ENCODE assay signal across 5 cellular contexts in genomic region chr6:14782921-14783464, GRCh38.
DNase-seq lines count a peak whose midpoint lies in the region; ATAC-seq, FAIRE-seq and TF ChIP-seq lines count a peak whose summit lies in the region.
"Not testable (repeated sequence)": the region's sequence is repeated elsewhere in the genome, so short reads cannot be mapped to it uniquely, and the experiment has no call there.

No MANE protein-coding gene starts in this region.

- ATAC-seq in GM23338, WTC11: not testable (repeated sequence)

- not testable (repeated sequence) for H3K23me2 ChIP-seq in H1 (ENCODE audit: low read depth, low read length)

- not testable (repeated sequence) for DNase-seq in GM23338 (ENCODE audit: low spot score); WTC11 (ENCODE audit: low spot score); H1 (ENCODE audit: low read depth in 1 of 2, low spot score in 2 of 2); mesenchymal stem cell
- peak; percentile 64 for DNase-seq in testis

- CTCF ChIA-PET in WTC11 (lab: Charles Lee): not testable (repeated sequence)
- CTCF ChIA-PET in H1 (lab: Charles Lee; ENCODE audit: partially characterized antibody): interaction anchor here (0.8 to 1.4 kb wide), 2 partner anchors 15 to 65 kb away, joined by 3 to 5 read pairs; no protein-coding TSS in a partner anchor

- not testable (repeated sequence) for TF ChIP-seq EP300 in H1 (IDR thresholded peaks at IDR 0.05; ENCODE audit: borderline replicate concordance in 1 of 2, low read depth in 2 of 2, low read length in 2 of 2)

- not testable (repeated sequence) for H4K8ac ChIP-seq in H1 (ENCODE audit: extremely low read depth, insufficient read depth, low read length); mesenchymal stem cell (ENCODE audit: low read length)

- TF ChIP-seq RAD21 in H1 (IDR thresholded peaks at IDR 0.05 in 1 of 2, conservative IDR thresholded peaks at IDR 0.05 in 1 of 2; ENCODE audit: low read depth in 2 of 2, low read length in 2 of 2): not testable (repeated sequence)

- peaks cover 10% of the 10 kb centered on the region; the same call in 1 of the 2 replicates for H3F3A ChIP-seq in GM23338 (replicated peaks; ENCODE audit: low read depth)

- H4K5ac ChIP-seq in H1 (ENCODE audit: insufficient read length, low read depth, low read length): not testable (repeated sequence)

- 0 out of 2 replicates have a peak overlapping the region, but pooled peaks have one; percentile 8 for H2BK15ac ChIP-seq in H1 (ENCODE audit: low read length)
- peak overlapping the region; percentile 67 for H2BK15ac ChIP-seq in mesenchymal stem cell (ENCODE audit: low read depth, poor library complexity, severe bottlenecking)

- H3K27me3 Mint-ChIP-seq in GM23338 (ENCODE audit: insufficient read depth, low read depth, poor library complexity): peaks cover 15% of the 10 kb centered on the region
- not testable (repeated sequence) for H3K27me3 Mint-ChIP-seq in WTC11 (ENCODE audit: low read depth)

- H3K4me2 ChIP-seq in GM23338; H1 (ENCODE audit: insufficient read depth in 1 of 2, low read depth in 2 of 2, low read length in 2 of 2); mesenchymal stem cell (ENCODE audit: low read length, poor library complexity, severe bottlenecking): not testable (repeated sequence)

- peak overlapping the region; percentile 99; the same call in 1 of the 2 replicates for H3K27ac ChIP-seq in GM23338 (ENCODE audit: low read depth)
- not testable (repeated sequence) for H3K27ac ChIP-seq in H1 (ENCODE audit: low read depth, low read length); mesenchymal stem cell (ENCODE audit: low read length, poor library complexity, severe bottlenecking); testis

- not testable (repeated sequence) for H3K4ac ChIP-seq in H1 (replicated peaks; ENCODE audit: insufficient read length, low read depth, low read length); mesenchymal stem cell (ENCODE audit: low read depth in 1 of 2, low read length in 2 of 2)

- H4K20me1 ChIP-seq in GM23338 (replicated peaks; ENCODE audit: insufficient read depth); H1 (replicated peaks in 1 of 2; ENCODE audit: control insufficient read depth in 1 of 2, insufficient read depth in 2 of 2, low read length in 2 of 2): not testable (repeated sequence)

- POLR2A ChIA-PET in WTC11 (lab: Charles Lee): not testable (repeated sequence)
- POLR2A ChIA-PET in H1 (lab: Charles Lee; ENCODE audit: partially characterized antibody): interaction anchor here (0.6 to 1.2 kb wide), 3 partner anchors 57 to 68 kb away, joined by 3 read pairs; no protein-coding TSS in a partner anchor

- H3K23ac ChIP-seq in H1 (ENCODE audit: insufficient read length); mesenchymal stem cell (ENCODE audit: low read length in 2 of 2): not testable (repeated sequence)

- not testable (repeated sequence) for H3K79me1 ChIP-seq in H1 (ENCODE audit: low read depth, low read length); mesenchymal stem cell (replicated peaks; ENCODE audit: low read length, poor library complexity, severe bottlenecking)

- not testable (repeated sequence) for H3K9me2 ChIP-seq in GM23338 (ENCODE audit: insufficient read depth)

- TF ChIP-seq POLR2A in H1 (IDR thresholded peaks at IDR 0.05; ENCODE audit: control extremely low read depth in 1 of 2, low read depth in 2 of 2, low read length in 2 of 2); testis (IDR thresholded peaks at IDR 0.05): not testable (repeated sequence)

- not testable (repeated sequence) for H3K79me2 ChIP-seq in GM23338 (replicated peaks; ENCODE audit: insufficient read depth); H1 (ENCODE audit: control insufficient read depth in 1 of 2, insufficient read depth in 2 of 2, low read length in 2 of 2)

- intact Hi-C loops in testis (cut with DNase I; ENCODE audit: low total_unique reads): not testable (repeated sequence)

- not testable (repeated sequence) for H3K27me3 ChIP-seq in GM23338 (ENCODE audit: insufficient read depth); H1 (replicated peaks in 1 of 4; ENCODE audit: control insufficient read depth in 3 of 4, extremely low read depth in 1 of 4, insufficient read depth in 3 of 4, low read length in 3 of 4); mesenchymal stem cell (ENCODE audit: control insufficient read depth in 1 of 2, insufficient read depth in 1 of 2, low read length in 2 of 2); testis

- H3K9ac ChIP-seq in H1 (replicated peaks in 1 of 4; ENCODE audit: extremely low read depth in 1 of 4, low read depth in 3 of 4, low read length in 3 of 4); mesenchymal stem cell (ENCODE audit: low read length): not testable (repeated sequence)

- H3K9me3 ChIP-seq in H1 (ENCODE audit: insufficient read depth in 2 of 2, low read depth in 1 of 2, low read length in 1 of 2); mesenchymal stem cell (ENCODE audit: control insufficient read depth, low read length); testis: not testable (repeated sequence)

- not testable (repeated sequence) for H3K4me3 ChIP-seq in GM23338; H1 (ENCODE audit: extremely low read depth in 1 of 4, insufficient read depth in 2 of 4, low read depth in 3 of 4, low read length in 4 of 4); mesenchymal stem cell (ENCODE audit: insufficient read depth in 1 of 2, low read depth in 1 of 2, low read length in 2 of 2)
- H3K4me3 ChIP-seq in testis: peak overlapping the region in 1 of 2 donors; percentile 53

- FAIRE-seq in H1 (lab: Jason Lieb, UNC): not testable (repeated sequence)

- not testable (repeated sequence) for H3K14ac ChIP-seq in H1 (ENCODE audit: insufficient read length); mesenchymal stem cell (ENCODE audit: low read length in 2 of 2)

- H3K36me3 ChIP-seq in GM23338 (ENCODE audit: insufficient read depth); H1 (ENCODE audit: control insufficient read depth in 2 of 4, insufficient read depth in 4 of 4, low read length in 3 of 4); mesenchymal stem cell (ENCODE audit: control insufficient read depth in 1 of 2, insufficient read depth in 2 of 2, low read depth in 1 of 2, low read length in 2 of 2); testis (ENCODE audit: low read depth, missing control alignments): not testable (repeated sequence)

- not testable (repeated sequence) for H3K56ac ChIP-seq in H1 (replicated peaks; ENCODE audit: insufficient read length, low read depth, low read length)

- peaks cover 28% of the 10 kb centered on the region for H3K4me1 ChIP-seq in GM23338 (ENCODE audit: insufficient read depth)
- peaks cover 8 to 22% (median 20%) of the 10 kb centered on the region in 4 experiments for H3K4me1 ChIP-seq in H1 (replicated peaks in 1 of 4; ENCODE audit: control insufficient read depth in 3 of 4, insufficient read depth in 4 of 4, low read length in 3 of 4)
- not testable (repeated sequence) for H3K4me1 ChIP-seq in mesenchymal stem cell (ENCODE audit: control insufficient read depth, insufficient read depth, low read depth, low read length); testis

- H3K4me1 Mint-ChIP-seq in GM23338 (peaks cover 67% of the 10 kb centered on the region), WTC11 (peaks cover 82% of the 10 kb centered on the region)

- WGBS in H1 (ENCODE audit: extremely low coverage in 1 of 2, insufficient coverage in 1 of 2, insufficient read length in 1 of 2, insufficient replicate concordance in 2 of 2, low coverage in 1 of 2, low lambda C conversion rate in 2 of 2, missing lambda C conversion rate in 1 of 2), 2 experiments: 96% methylated on average over 10 of the region's 10 CpGs; no CpG with 5 or more reads in 1 of the 2 experiments
- 97% methylated on average over 10 of the region's 10 CpGs for WGBS in mesenchymal stem cell
- 75 to 90% methylated on average over 10 of the region's 10 CpGs for WGBS in testis, 2 donors

- H2BK20ac ChIP-seq in H1 (ENCODE audit: low read length): peak overlapping the region; percentile 76; the same call in 1 of the 2 replicates

- peak overlapping the region; percentile 29; the same call in 1 of the 2 replicates for H2AK5ac ChIP-seq in H1 (ENCODE audit: low read depth, low read length)
- H2AK5ac ChIP-seq in mesenchymal stem cell (ENCODE audit: low read length, severe bottlenecking): not testable (repeated sequence)

- H3K27ac Mint-ChIP-seq in GM23338: peak overlapping the region; percentile 50; the same call in 1 of the 2 replicates
- peak overlapping the region; percentile 90 for H3K27ac Mint-ChIP-seq in WTC11

- H3K18ac ChIP-seq in H1 (ENCODE audit: extremely low read depth, low read length); mesenchymal stem cell (ENCODE audit: low read depth in 1 of 2, low read length in 2 of 2): not testable (repeated sequence)

- H3K4me3 Mint-ChIP-seq in GM23338, WTC11: not testable (repeated sequence)

- not testable (repeated sequence) for H4K91ac ChIP-seq in H1 (replicated peaks; ENCODE audit: insufficient read length, low read length); mesenchymal stem cell (ENCODE audit: low read length)

- H2AFZ ChIP-seq in GM23338; H1 (ENCODE audit: low read length); mesenchymal stem cell (ENCODE audit: low read depth, low read length): not testable (repeated sequence)

- not testable (repeated sequence) for TF ChIP-seq CTCF in GM23338 (conservative IDR thresholded peaks at IDR 0.05; ENCODE audit: low read depth in 2 of 2); WTC11 (IDR thresholded peaks at IDR 0.05); H1 (IDR thresholded peaks at IDR 0.05; ENCODE audit: control extremely low read depth in 1 of 3, insufficient read depth in 1 of 3, low read depth in 1 of 3, low read length in 3 of 3); testis (IDR thresholded peaks at IDR 0.05)

- H2BK120ac ChIP-seq in H1 (replicated peaks; ENCODE audit: low read depth, low read length); mesenchymal stem cell (ENCODE audit: low read depth, low read length): not testable (repeated sequence)

- peak overlapping the region; percentile 41; the same call in 1 of the 2 replicates for H2BK12ac ChIP-seq in H1 (ENCODE audit: low read depth, low read length)
- not testable (repeated sequence) for H2BK12ac ChIP-seq in mesenchymal stem cell (ENCODE audit: low read length in 2 of 2)

- 0 out of 2 replicates have a peak overlapping the region, but pooled peaks have one; percentile 12 for H2BK5ac ChIP-seq in H1 (ENCODE audit: low read depth, low read length)
- not testable (repeated sequence) for H2BK5ac ChIP-seq in mesenchymal stem cell (ENCODE audit: low read depth, low read length, poor library complexity, severe bottlenecking)

- H3K36me3 Mint-ChIP-seq in GM23338 (ENCODE audit: low read depth); WTC11: not testable (repeated sequence)

- not testable (repeated sequence) for H3K9me3 Mint-ChIP-seq in GM23338, WTC11
